In genomic region chr4:152605031-152605430, GRCh38 we compare ENCODE assay signal across 1 cellular context.
TF ChIP-seq lines count a peak whose summit lies in the region.

No MANE protein-coding gene starts in this region.

TF ChIP-seq in GM23338, 12 proteins besides CTCF, POLR2A, EP300 and RAD21 (continued from another document):
- no peak for TF ChIP-seq REST (IDR thresholded peaks at IDR 0.05; ENCODE audit: unreplicated experiment)
- TF ChIP-seq EZH2 (IDR thresholded peaks at IDR 0.05; ENCODE audit: low read depth, unreplicated experiment) = no peak
- no peak for TF ChIP-seq ETS1 (IDR thresholded peaks at IDR 0.05)
- TF ChIP-seq ZNF462 (CRISPR knock-in tag; IDR thresholded peaks at IDR 0.05) = no peak
- TF ChIP-seq CREB1 (CRISPR knock-in tag; IDR thresholded peaks at IDR 0.05; ENCODE audit: low read depth) = no peak
